Comparison of ENCODE assay signal across 8 cellular contexts in genomic region chr16:69330286-69331109, GRCh38. TPM values are rescaled to one million over a fixed set of nuclear protein-coding genes. Genes with fewer than 3 reads are reported as not detected.
A peak's percentile ranks its signal among the peaks of the same experiment; 100 is the strongest.
DNase-seq lines count a peak whose midpoint lies in the region; ATAC-seq and TF ChIP-seq lines count a peak whose summit lies in the region.

Gene PDF, minus strand, starts transcription at chr16:69330588. Its CDS starts 18 bp downstream, at chr16:69330570.

- H3K27me3 Mint-ChIP-seq in activated CD4-positive, alpha-beta T cell treated with anti-CD3 and anti-CD28 coated beads for 36 hours: no peaks in the 10 kb centered on the region
- no peaks in the 10 kb centered on the region for H3K27me3 Mint-ChIP-seq in chondrocyte (ENCODE audit: low read depth)

- CTCF ChIA-PET in activated CD4-positive, alpha-beta T cell treated with anti-CD3 and anti-CD28 coated beads for 36 hours (lab: Charles Lee): interaction anchor here (0.9 to 2.9 kb wide), 6 partner anchors 8 to 42 kb away, joined by 3 to 21 read pairs (median 4); partner anchors contain the start of genes COG8 and NIP7

- H3K27ac Mint-ChIP-seq in activated CD4-positive, alpha-beta T cell treated with anti-CD3 and anti-CD28 coated beads for 36 hours: peak within 1 kb of the TSS; percentile 84
- H3K27ac Mint-ChIP-seq in chondrocyte (ENCODE audit: unreplicated experiment): peak within 1 kb of the TSS; percentile 92

- DNase-seq in BE2C: peak; percentile 97
- DNase-seq in GM19238 (ENCODE audit: insufficient read length, low spot score): peak; percentile 95
- DNase-seq in NCI-H510A (lab: John Stamatoyannopoulos, UW): peak; percentile 90
- peak; percentile 90 for DNase-seq in activated CD4-positive, alpha-beta T cell treated with anti-CD3 and anti-CD28 coated beads for 36 hours
- DNase-seq in chondrocyte (ENCODE audit: low spot score): peak; percentile 98
- DNase-seq in kidney epithelial cell (ENCODE audit: low read depth): peak; percentile 63
- DNase-seq in stimulated activated CD4-positive, alpha-beta T cell treated with anti-CD3 and anti-CD28 coated beads, Interleukin-15, amount 100 ng/mL, for 24 hours: peak; percentile 93

- peak within 1 kb of the TSS; percentile 83 for H3K4me3 Mint-ChIP-seq in activated CD4-positive, alpha-beta T cell treated with anti-CD3 and anti-CD28 coated beads for 36 hours
- peak within 1 kb of the TSS; percentile 80 for H3K4me3 Mint-ChIP-seq in chondrocyte (ENCODE audit: unreplicated experiment)

- no peaks in the 10 kb centered on the region for H3K9me3 ChIP-seq in BE2C

- POLR2A ChIA-PET in activated CD4-positive, alpha-beta T cell treated with anti-CD3 and anti-CD28 coated beads for 36 hours (lab: Charles Lee): interaction anchor here (2.4 kb wide), 1 partner anchor 10 kb away, joined by 10 read pairs; no protein-coding TSS in a partner anchor

- H3K36me3 ChIP-seq in BE2C (peaks cover 73% of the 10 kb centered on the region), kidney epithelial cell (ENCODE audit: control insufficient read depth, insufficient read depth, low read length) (peaks cover 1% of the 10 kb centered on the region)

- peaks cover 69% of the 10 kb centered on the region for H3K36me3 Mint-ChIP-seq in activated CD4-positive, alpha-beta T cell treated with anti-CD3 and anti-CD28 coated beads for 36 hours (ENCODE audit: low read depth)
- peaks cover 15% of the 10 kb centered on the region for H3K36me3 Mint-ChIP-seq in chondrocyte (ENCODE audit: low read depth)

- no peaks in the 10 kb centered on the region for H3K9me3 Mint-ChIP-seq in activated CD4-positive, alpha-beta T cell treated with anti-CD3 and anti-CD28 coated beads for 36 hours (ENCODE audit: low read depth)
- H3K9me3 Mint-ChIP-seq in chondrocyte (ENCODE audit: low read depth): no peaks in the 10 kb centered on the region

- peak; percentile 87 for ATAC-seq in HG03439 (IDR thresholded peaks at IDR 0.05; ENCODE audit: unreplicated experiment)
- peak; percentile 94 for ATAC-seq in activated CD4-positive, alpha-beta T cell treated with anti-CD3 and anti-CD28 coated beads for 36 hours

- H3K27me3 ChIP-seq in BE2C (no peaks in the 10 kb centered on the region), kidney epithelial cell (ENCODE audit: control insufficient read depth, insufficient read depth, low read length) (no peaks in the 10 kb centered on the region)

- TF ChIP-seq CTCF in BE2C (IDR thresholded peaks at IDR 0.05; ENCODE audit: low read depth, low read length) (no peak), chondrocyte (IDR thresholded peaks at IDR 0.05) (peak; percentile 39), kidney epithelial cell (IDR thresholded peaks at IDR 0.05; ENCODE audit: insufficient read depth, low read length, poor library complexity, severe bottlenecking) (no peak)

- peak within 1 kb of the TSS; percentile 91 for H3K4me3 ChIP-seq in BE2C (ENCODE audit: low read depth, low read length)
- peak within 1 kb of the TSS; percentile 60 for H3K4me3 ChIP-seq in kidney epithelial cell (ENCODE audit: low read depth, low read length)

- no peaks in the 10 kb centered on the region for H3K4me1 ChIP-seq in BE2C

- H3K4me1 Mint-ChIP-seq in activated CD4-positive, alpha-beta T cell treated with anti-CD3 and anti-CD28 coated beads for 36 hours: peaks cover 45% of the 10 kb centered on the region
- peaks cover 37% of the 10 kb centered on the region for H3K4me1 Mint-ChIP-seq in chondrocyte (ENCODE audit: low read depth)

- intact Hi-C loops in activated CD4-positive, alpha-beta T cell treated with anti-CD3 and anti-CD28 coated beads for 36 hours (cut with DNase I, micrococcal nuclease): loop anchor here (1.0 to 10.0 kb wide), 9 partner anchors 9 to 1766 kb away; partner anchors contain the start of genes COG8 (in 2 of the 2), NFAT5 (in 2 of the 2), NIP7 (in 2 of the 2) and VPS4A (in 2 of the 2)

RNA-seq across cellular contexts. Expression of gene PDF, which starts in this region (rescaled TPM):
- polyA plus RNA-seq in BE2C (2012; ENCODE audit: insufficient read depth, insufficient read length, low read depth): 38.7 TPM
- 10 to 100 TPM; 10.1 to 19.9 TPM for total RNA-seq in activated CD4-positive, alpha-beta T cell treated with anti-CD3 and anti-CD28 coated beads for 36 hours
- total RNA-seq in chondrocyte: 11.5 to 16.2 TPM (median 15.3 TPM) in 3 replicates
- 28.7 and 32.3 TPM in 2 replicates for total RNA-seq in kidney epithelial cell

Comparison
In these comparisons a context has a peak if more than half of its experiments do, and no peak if none do; other contexts are left out.
1. Peak in every context shown above with its lines: DNase-seq, ATAC-seq and H3K4me3 ChIP-seq.